12 cellular contexts compared by ENCODE assay signal in the genomic region with DNA sequence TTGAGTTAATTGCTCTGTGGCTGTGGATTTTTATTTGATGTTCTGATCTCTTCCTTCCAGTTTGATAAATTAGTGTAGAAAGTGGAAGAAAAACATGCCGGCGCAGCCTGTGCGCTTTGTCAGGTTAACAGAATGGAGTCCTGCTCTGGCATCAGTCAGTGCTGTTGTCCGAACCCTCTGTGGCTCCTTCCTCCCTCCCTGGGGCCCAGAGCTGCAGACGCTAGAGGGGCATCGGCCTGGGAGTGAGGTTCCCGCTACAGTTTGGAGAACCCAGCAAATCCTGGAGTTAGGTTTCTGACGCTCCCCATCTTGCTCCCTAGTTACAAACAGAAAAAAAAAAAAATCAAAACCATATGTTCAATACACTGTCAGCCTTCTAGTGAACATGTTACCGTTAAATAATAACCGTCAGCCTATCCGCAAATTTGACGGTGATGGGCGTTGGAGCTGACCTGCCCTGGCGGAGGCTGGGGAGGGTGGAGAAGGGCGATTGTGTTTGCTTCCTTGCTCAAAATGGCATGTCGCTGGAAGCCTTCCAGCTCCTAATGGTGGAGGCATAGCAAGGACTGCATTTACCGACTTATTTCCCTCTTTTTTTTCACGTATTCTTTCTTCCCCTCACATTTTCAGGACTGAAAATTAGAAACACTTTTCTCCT. TPM values are rescaled to one million over a fixed set of nuclear protein-coding genes. Genes with fewer than 3 reads are reported as not detected.
A peak's percentile ranks its signal among the peaks of the same experiment; 100 is the strongest.
DNase-seq lines count a peak whose midpoint lies in the region; ATAC-seq and TF ChIP-seq lines count a peak whose summit lies in the region.
"Had no signal": no experiment of that assay in that cellular context is flagged by ENCODE, and none has a peak within 500 bp of the region (broad histone marks: within the 10 kb centered on the region; RNA-seq: fewer than 3 reads in every experiment).

No MANE protein-coding gene starts in this region.

- ATAC-seq in T-cell (replicated peaks in 1 of 4), result no peak
- ATAC-seq in naive thymus-derived CD8-positive, alpha-beta T cell, result no peak
- ATAC-seq: natural killer cell; stimulated activated effector memory CD8-positive, alpha-beta T cell treated with anti-CD3 and anti-CD28 coated beads, Interleukin-12 subunit alpha, Interleukin-12 subunit beta, amount 100 ng/mL, for 72 hours had no signal

- H3K27me3 Mint-ChIP-seq in progenitor cell of endocrine pancreas (no peaks in the 10 kb centered on the region), T-cell (no peaks in the 10 kb centered on the region)
- no peaks in the 10 kb centered on the region for H3K27me3 Mint-ChIP-seq in naive thymus-derived CD8-positive, alpha-beta T cell
- H3K27me3 Mint-ChIP-seq: activated CD4-positive, alpha-beta T cell treated with anti-CD3 and anti-CD28 coated beads, Interleukin-2, amount 10 ng/mL, durations not matched to agents 7 days and 5 days had no signal

- H3K27me3 ChIP-seq in left ventricle myocardium inferior (ENCODE audit: low read depth), result no peaks in the 10 kb centered on the region
- H3K27me3 ChIP-seq in SJCRH30, result no peaks in the 10 kb centered on the region

- H3K27ac Mint-ChIP-seq in progenitor cell of endocrine pancreas, result peak overlapping the region; percentile 84
- H3K27ac Mint-ChIP-seq in T-cell, result no peak overlapping the region
- H3K27ac Mint-ChIP-seq in naive thymus-derived CD8-positive, alpha-beta T cell, result peak overlapping the region in 1 of 10 donors; percentile 47
- H3K27ac Mint-ChIP-seq: activated CD4-positive, alpha-beta T cell treated with anti-CD3 and anti-CD28 coated beads, Interleukin-2, amount 10 ng/mL, durations not matched to agents 7 days and 5 days; natural killer cell; stimulated activated effector memory CD8-positive, alpha-beta T cell treated with anti-CD3 and anti-CD28 coated beads, Interleukin-12 subunit alpha, Interleukin-12 subunit beta, amount 100 ng/mL, for 72 hours had no signal

- H3K4me3 ChIP-seq in WI38 (ENCODE audit: low read depth, low read length) (peak overlapping the region; percentile 29), left ventricle myocardium inferior (peak overlapping the region; percentile 47), SJCRH30 (no peak overlapping the region)

- no peaks in the 10 kb centered on the region for H3K36me3 ChIP-seq in left ventricle myocardium inferior
- peaks cover 6% of the 10 kb centered on the region; the same call in 1 of the 2 replicates for H3K36me3 ChIP-seq in SJCRH30

- H3K4me1 Mint-ChIP-seq in progenitor cell of endocrine pancreas (ENCODE audit: low read depth), result peaks cover 47% of the 10 kb centered on the region
- H3K4me1 Mint-ChIP-seq in T-cell, result peaks cover 79 to 92% (median 84%) of the 10 kb centered on the region in 3 donors
- H3K4me1 Mint-ChIP-seq in naive thymus-derived CD8-positive, alpha-beta T cell, result peaks cover 40 to 94% (median 72%) of the 10 kb centered on the region in 4 donors

- H3K36me3 Mint-ChIP-seq in progenitor cell of endocrine pancreas (ENCODE audit: insufficient read depth), result peaks cover 15% of the 10 kb centered on the region
- peaks cover 59% of the 10 kb centered on the region for H3K36me3 Mint-ChIP-seq in T-cell
- peaks cover 0 to 47% (median 13%) of the 10 kb centered on the region in 3 donors for H3K36me3 Mint-ChIP-seq in naive thymus-derived CD8-positive, alpha-beta T cell
- H3K36me3 Mint-ChIP-seq: natural killer cell had no signal

- CTCF ChIA-PET in T-cell (lab: Charles Lee), result interaction anchor here in 1 of 2 donors (0.7 kb wide), 1 partner anchor 74 kb away, joined by 3 read pairs; no protein-coding TSS in a partner anchor

- H3K4me1 ChIP-seq in left ventricle myocardium inferior (peaks cover 100% of the 10 kb centered on the region), SJCRH30 (no peaks in the 10 kb centered on the region)

- no peak for TF ChIP-seq CTCF in WI38 (IDR thresholded peaks at IDR 0.05; ENCODE audit: low read depth, low read length)
- no peak for TF ChIP-seq CTCF in left ventricle myocardium inferior (IDR thresholded peaks at IDR 0.05; ENCODE audit: borderline replicate concordance)
- TF ChIP-seq CTCF in progenitor cell of endocrine pancreas (IDR thresholded peaks at IDR 0.05; ENCODE audit: unreplicated experiment), result no peak

- peak; percentile 41 for DNase-seq in Ammon's horn (ENCODE audit: low spot score)
- no peak for DNase-seq in left ventricle myocardium inferior
- no peak for DNase-seq in progenitor cell of endocrine pancreas (ENCODE audit: low spot score, unreplicated experiment)
- DNase-seq in retina, result no peak
- DNase-seq in T-cell, result no peak
- no peak for DNase-seq in SJCRH30
- no peak for DNase-seq in naive thymus-derived CD8-positive, alpha-beta T cell
- DNase-seq: activated CD4-positive, alpha-beta T cell treated with anti-CD3 and anti-CD28 coated beads, Interleukin-2, amount 10 ng/mL, durations not matched to agents 7 days and 5 days; activated gamma-delta T cell treated with Interleukin-2 at 50 U/mL for 16 hours; natural killer cell had no signal

- peak overlapping the region; percentile 9 for H3K4me3 Mint-ChIP-seq in progenitor cell of endocrine pancreas (ENCODE audit: low read depth)
- no peak overlapping the region for H3K4me3 Mint-ChIP-seq in T-cell
- peak overlapping the region in 1 of 10 donors; percentile 15 for H3K4me3 Mint-ChIP-seq in naive thymus-derived CD8-positive, alpha-beta T cell
- H3K4me3 Mint-ChIP-seq: activated CD4-positive, alpha-beta T cell treated with anti-CD3 and anti-CD28 coated beads, Interleukin-2, amount 10 ng/mL, durations not matched to agents 7 days and 5 days; natural killer cell; stimulated activated effector memory CD8-positive, alpha-beta T cell treated with anti-CD3 and anti-CD28 coated beads, Interleukin-12 subunit alpha, Interleukin-12 subunit beta, amount 100 ng/mL, for 72 hours had no signal

- intact Hi-C loops in left ventricle myocardium inferior (cut with micrococcal nuclease), result no loop called here

- POLR2A ChIA-PET in T-cell (lab: Charles Lee), result no interaction called here
- POLR2A ChIA-PET in naive thymus-derived CD8-positive, alpha-beta T cell (lab: Charles Lee), result no interaction called here

- H3K9me3 Mint-ChIP-seq in progenitor cell of endocrine pancreas (ENCODE audit: low read depth) (no peaks in the 10 kb centered on the region), T-cell (no peaks in the 10 kb centered on the region)
- H3K9me3 Mint-ChIP-seq in naive thymus-derived CD8-positive, alpha-beta T cell, result no peaks in the 10 kb centered on the region
- H3K9me3 Mint-ChIP-seq: activated CD4-positive, alpha-beta T cell treated with anti-CD3 and anti-CD28 coated beads, Interleukin-2, amount 10 ng/mL, durations not matched to agents 7 days and 5 days; natural killer cell; stimulated activated effector memory CD8-positive, alpha-beta T cell treated with anti-CD3 and anti-CD28 coated beads, Interleukin-12 subunit alpha, Interleukin-12 subunit beta, amount 100 ng/mL, for 72 hours had no signal

- no peaks in the 10 kb centered on the region for H3K9me3 ChIP-seq in left ventricle myocardium inferior (replicated peaks)
- no peaks in the 10 kb centered on the region for H3K9me3 ChIP-seq in SJCRH30 (replicated peaks)

- H3K27ac ChIP-seq in left ventricle myocardium inferior (replicated peaks), result peak overlapping the region; percentile 85
- H3K27ac ChIP-seq in SJCRH30, result no peak overlapping the region

RNA-seq across cellular contexts. Expression of gene MBNL2, which starts 13.5 kb away (rescaled TPM):
- total RNA-seq in left ventricle myocardium inferior (76.5 TPM), progenitor cell of endocrine pancreas (51.3 and 51.4 TPM in 2 replicates), T-cell (10 to 100 TPM; 21.0 to 33.7 (median 28.5) TPM)
- 32.9 and 33.4 TPM in 2 replicates for total RNA-seq in SJCRH30 (2014; rRNA removed; shearing (Covaris generic))
- total RNA-seq in naive thymus-derived CD8-positive, alpha-beta T cell, result 10 to 100 TPM; 31.8 to 35.4 TPM
- 10 to 100 TPM; 12.2 to 14.5 (median 14.5) TPM for polyA plus RNA-seq in naive thymus-derived CD8-positive, alpha-beta T cell
